In the genomic region with DNA sequence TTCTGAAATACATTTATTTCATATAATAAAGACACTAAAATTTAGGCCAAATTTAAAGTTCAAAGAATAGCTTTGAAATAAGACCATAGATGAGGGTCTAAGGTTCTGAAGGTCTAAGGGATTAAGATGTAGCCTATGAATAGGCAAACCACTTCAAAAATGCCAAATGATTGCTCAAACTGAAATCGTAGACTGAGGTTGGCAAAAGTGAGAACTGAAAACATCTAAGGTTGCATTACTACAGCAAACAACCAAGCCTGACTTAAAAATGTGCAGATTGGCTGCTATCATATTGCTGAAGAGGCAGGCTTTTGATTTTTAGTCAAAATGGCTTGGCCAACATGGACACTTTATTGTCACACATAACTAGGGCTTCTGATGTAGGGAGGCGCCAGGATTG, we compare ENCODE assay signal across 16 cellular contexts. TPM values are rescaled to one million over a fixed set of nuclear protein-coding genes. Genes with fewer than 3 reads are reported as not detected.
A peak's percentile ranks its signal among the peaks of the same experiment; 100 is the strongest.
DNase-seq lines count a peak whose midpoint lies in the region; ATAC-seq and FAIRE-seq lines count a peak whose summit lies in the region.
"Had no signal": no experiment of that assay in that cellular context is flagged by ENCODE, and none has a peak within 500 bp of the region (broad histone marks: within the 10 kb centered on the region; RNA-seq: fewer than 3 reads in every experiment).

No MANE protein-coding gene starts in this region.

- H2BK5ac ChIP-seq in mesenchymal stem cell (ENCODE audit: low read depth, low read length, poor library complexity, severe bottlenecking) = no peak overlapping the region

- no peak overlapping the region for H2BK12ac ChIP-seq in mesenchymal stem cell (ENCODE audit: low read length in 2 of 2)

- H3K9ac ChIP-seq in mesenchymal stem cell (ENCODE audit: low read length) = no peak overlapping the region

- no peak overlapping the region for H3K27ac ChIP-seq in mesenchymal stem cell (ENCODE audit: low read length, poor library complexity, severe bottlenecking)
- no peak overlapping the region for H3K27ac ChIP-seq in CD4-positive, alpha-beta memory T cell (ENCODE audit: low read depth, low read length)
- H3K27ac ChIP-seq: adrenal gland, psoas muscle, upper lobe of left lung had no signal

- 97% methylated on average over 2 of the region's 2 CpGs for WGBS in mesenchymal stem cell

- H4K8ac ChIP-seq in mesenchymal stem cell (ENCODE audit: low read length) = no peak overlapping the region

- H3K4me2 ChIP-seq in mesenchymal stem cell (ENCODE audit: low read length, poor library complexity, severe bottlenecking) = no peak overlapping the region

- H2AFZ ChIP-seq in mesenchymal stem cell (ENCODE audit: low read depth, low read length) = no peak overlapping the region

- H3K23ac ChIP-seq in mesenchymal stem cell (ENCODE audit: low read length in 2 of 2) = no peak overlapping the region

- no peak overlapping the region for H3K27ac Mint-ChIP-seq in CD4-positive, alpha-beta memory T cell

- H2BK120ac ChIP-seq in mesenchymal stem cell (ENCODE audit: low read depth, low read length) = no peak overlapping the region

- no peaks in the 10 kb centered on the region for H3K36me3 Mint-ChIP-seq in CD4-positive, alpha-beta memory T cell

- no peak overlapping the region for H3K14ac ChIP-seq in mesenchymal stem cell (ENCODE audit: low read length in 2 of 2)

- no peak overlapping the region for H4K91ac ChIP-seq in mesenchymal stem cell (ENCODE audit: low read length)

- peaks cover 7 to 15% (median 8%) of the 10 kb centered on the region in 4 donors for H3K4me1 Mint-ChIP-seq in CD4-positive, alpha-beta memory T cell

- CTCF ChIA-PET in CD4-positive, alpha-beta memory T cell (lab: Charles Lee; ENCODE audit: partially characterized antibody) = interaction anchor here (0.8 kb wide), 1 partner anchor 76 kb away, joined by 3 read pairs; no protein-coding TSS in a partner anchor

- no peak for FAIRE-seq in RCC 7860 (lab: Jason Lieb, UNC)
- FAIRE-seq: H1, K562 had no signal

- peak; percentile 75 for ATAC-seq in GM19025 (IDR thresholded peaks at IDR 0.05; ENCODE audit: low read depth, unreplicated experiment)
- peak; percentile 87 for ATAC-seq in HG02678 (IDR thresholded peaks at IDR 0.05; ENCODE audit: unreplicated experiment)
- ATAC-seq in HG03469 (IDR thresholded peaks at IDR 0.05; ENCODE audit: unreplicated experiment) = peak; percentile 82
- ATAC-seq: K562, psoas muscle had no signal

- H3K4ac ChIP-seq in mesenchymal stem cell (ENCODE audit: low read depth in 1 of 2, low read length in 2 of 2) = no peak overlapping the region

- H3K4me3 Mint-ChIP-seq in CD4-positive, alpha-beta memory T cell = no peak overlapping the region
- H3K4me3 Mint-ChIP-seq: activated CD4-positive, alpha-beta T cell treated with anti-CD3 and anti-CD28 coated beads, Interleukin-2, amount 10 ng/mL, durations not matched to agents 7 days and 5 days had no signal

- DNase-seq in CD1c-positive myeloid dendritic cell (ENCODE audit: extremely low spot score) = peak; percentile 40
- no peak for DNase-seq in mesenchymal stem cell
- DNase-seq in CD4-positive, alpha-beta memory T cell = no peak
- DNase-seq in RCC 7860 (ENCODE audit: low spot score) = no peak
- no peak for DNase-seq in pons (ENCODE audit: low spot score)
- DNase-seq: activated CD4-positive, alpha-beta T cell treated with anti-CD3 and anti-CD28 coated beads, Interleukin-2, amount 10 ng/mL, durations not matched to agents 7 days and 5 days; adrenal gland; effector CD4-positive, alpha-beta T cell; NCI-H2171 treated with DMSO at 0.1 percent for 48 hours; psoas muscle; upper lobe of left lung had no signal

- H2BK15ac ChIP-seq in mesenchymal stem cell (ENCODE audit: low read depth, poor library complexity, severe bottlenecking) = no peak overlapping the region

- intact Hi-C loops in CD4-positive, alpha-beta memory T cell (cut with micrococcal nuclease) = loop anchor here (5.0 to 10.0 kb wide), 4 partner anchors 79 to 956 kb away; no protein-coding TSS in a partner anchor

- H3K4me1 ChIP-seq in mesenchymal stem cell (ENCODE audit: control insufficient read depth, insufficient read depth, low read depth, low read length) = no peaks in the 10 kb centered on the region
- H3K4me1 ChIP-seq in CD4-positive, alpha-beta memory T cell (ENCODE audit: insufficient read depth, low read length) = peaks cover 5% of the 10 kb centered on the region
- H3K4me1 ChIP-seq: adrenal gland, psoas muscle, upper lobe of left lung had no signal

- no peaks in the 10 kb centered on the region for H3K27me3 Mint-ChIP-seq in CD4-positive, alpha-beta memory T cell

- POLR2A ChIA-PET in CD4-positive, alpha-beta memory T cell (lab: Charles Lee; ENCODE audit: partially characterized antibody) = no interaction called here

- no peaks in the 10 kb centered on the region for H3K27me3 ChIP-seq in mesenchymal stem cell (ENCODE audit: control insufficient read depth in 1 of 2, insufficient read depth in 1 of 2, low read length in 2 of 2)
- H3K27me3 ChIP-seq in CD4-positive, alpha-beta memory T cell (ENCODE audit: insufficient read depth, low read length) = no peaks in the 10 kb centered on the region
- H3K27me3 ChIP-seq: upper lobe of left lung had no signal

- no peaks in the 10 kb centered on the region for H3K36me3 ChIP-seq in mesenchymal stem cell (ENCODE audit: control insufficient read depth in 1 of 2, insufficient read depth in 2 of 2, low read depth in 1 of 2, low read length in 2 of 2)
- no peaks in the 10 kb centered on the region for H3K36me3 ChIP-seq in CD4-positive, alpha-beta memory T cell (ENCODE audit: insufficient read depth, low read length)
- H3K36me3 ChIP-seq: adrenal gland, upper lobe of left lung had no signal

- H3K9me3 ChIP-seq in mesenchymal stem cell (ENCODE audit: control insufficient read depth, low read length) = peaks cover 8% of the 10 kb centered on the region
- no peaks in the 10 kb centered on the region for H3K9me3 ChIP-seq in CD4-positive, alpha-beta memory T cell (ENCODE audit: control insufficient read depth in 1 of 2, low read length in 2 of 2)
- H3K9me3 ChIP-seq: adrenal gland, psoas muscle, upper lobe of left lung had no signal

- H3K4me3 ChIP-seq in mesenchymal stem cell (ENCODE audit: insufficient read depth in 1 of 2, low read depth in 1 of 2, low read length in 2 of 2) = no peak overlapping the region
- H3K4me3 ChIP-seq in CD4-positive, alpha-beta memory T cell (ENCODE audit: low read length in 2 of 2) = no peak overlapping the region
- H3K4me3 ChIP-seq: adrenal gland, K562, psoas muscle, upper lobe of left lung had no signal

- no peak overlapping the region for H3K18ac ChIP-seq in mesenchymal stem cell (ENCODE audit: low read depth in 1 of 2, low read length in 2 of 2)

- H2AK5ac ChIP-seq in mesenchymal stem cell (ENCODE audit: low read length, severe bottlenecking) = no peak overlapping the region

- no peaks in the 10 kb centered on the region for H3K9me3 Mint-ChIP-seq in CD4-positive, alpha-beta memory T cell
- H3K9me3 Mint-ChIP-seq: activated CD4-positive, alpha-beta T cell treated with anti-CD3 and anti-CD28 coated beads, Interleukin-2, amount 10 ng/mL, durations not matched to agents 7 days and 5 days had no signal

- no peaks in the 10 kb centered on the region for H3K79me1 ChIP-seq in mesenchymal stem cell (replicated peaks; ENCODE audit: low read length, poor library complexity, severe bottlenecking)

RNA-seq across cellular contexts. Expression of gene NDNF, which starts 41.3 kb away (rescaled TPM):
- 0.12 TPM for polyA plus RNA-seq in mesenchymal stem cell (2013, experiment 1 of 2)
- polyA plus RNA-seq in mesenchymal stem cell (2013, experiment 2 of 2) = 0.14 TPM
- total RNA-seq in CD4-positive, alpha-beta memory T cell = not detected
- polyA plus RNA-seq in CD4-positive, alpha-beta memory T cell = not detected
- total RNA-seq: K562 had no signal
- polyA plus RNA-seq: K562 had no signal

RNA-seq across cellular contexts. Expression of gene TNIP3, which starts 50.4 kb away (rescaled TPM):
- polyA plus RNA-seq in mesenchymal stem cell (2013, experiment 1 of 2) = 0.14 TPM
- 0.11 TPM for polyA plus RNA-seq in mesenchymal stem cell (2013, experiment 2 of 2)
- under 1 TPM; 0.38 to 0.55 TPM for total RNA-seq in CD4-positive, alpha-beta memory T cell
- under 1 TPM; 0.52 to 0.55 TPM for polyA plus RNA-seq in CD4-positive, alpha-beta memory T cell
- total RNA-seq: H1, psoas muscle had no signal
- polyA plus RNA-seq: H1, K562, psoas muscle had no signal
